Comparison of ENCODE assay signal across 24 cellular contexts in the genomic region with DNA sequence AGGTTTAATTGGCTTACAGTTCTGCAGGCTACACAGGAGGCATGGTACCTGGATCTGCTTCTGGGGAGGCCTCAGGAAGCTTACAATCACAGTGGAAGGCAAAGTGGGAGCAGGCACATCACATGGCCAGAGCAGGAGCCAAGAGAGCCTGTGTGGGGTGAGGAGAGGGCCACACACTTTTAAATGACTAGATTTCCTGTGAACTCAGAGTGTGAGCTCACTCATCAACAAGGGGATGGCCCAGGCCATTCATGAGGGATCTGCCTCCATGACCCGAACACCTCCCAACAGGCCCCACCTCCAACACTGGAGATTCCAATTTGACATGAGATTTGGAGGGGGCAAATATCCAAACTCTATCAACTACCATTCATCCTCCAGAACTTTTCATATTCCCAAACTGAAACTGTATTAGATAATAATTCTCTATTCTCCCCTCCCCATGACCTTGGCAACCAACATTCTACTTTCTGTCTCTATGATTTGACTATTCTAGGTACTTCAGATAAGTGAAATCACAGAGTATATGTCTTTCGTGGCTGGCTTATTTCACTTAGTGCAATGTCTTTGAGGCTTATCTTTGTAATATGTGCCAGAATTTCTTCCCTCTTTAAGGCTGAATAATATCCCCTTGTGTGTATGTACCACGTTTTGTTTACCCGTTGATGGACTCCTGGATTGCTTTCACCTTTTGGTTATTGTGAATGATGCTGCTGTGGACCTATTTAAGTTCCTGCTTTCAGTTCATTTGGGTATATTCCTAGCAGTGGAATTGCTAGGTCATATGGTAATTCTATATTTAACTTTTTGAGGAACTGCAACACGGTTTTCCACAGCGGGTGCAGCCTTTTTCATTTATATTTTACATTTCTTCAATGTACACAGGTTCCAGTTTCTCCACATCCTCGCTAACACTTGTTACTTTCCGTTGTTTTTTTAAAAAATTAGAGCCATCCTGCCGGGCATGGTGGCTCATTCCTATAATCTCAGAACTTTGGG. TPM values are rescaled to one million over a fixed set of nuclear protein-coding genes. Genes with fewer than 3 reads are reported as not detected.
DNase-seq lines count a peak whose midpoint lies in the region; ATAC-seq and TF ChIP-seq lines count a peak whose summit lies in the region.
"Had no signal": no experiment of that assay in that cellular context is flagged by ENCODE, and none has a peak within 500 bp of the region (broad histone marks: within the 10 kb centered on the region; RNA-seq: fewer than 3 reads in every experiment).

No MANE protein-coding gene starts in this region.

- intact Hi-C loops in activated CD4-positive, alpha-beta memory T cell treated with anti-CD3 and anti-CD28 coated beads for 36 hours (cut with micrococcal nuclease): no loop called here
- intact Hi-C loops in lower lobe of right lung (cut with DNase I): no loop called here

- H3K9me3 Mint-ChIP-seq in activated CD4-positive, alpha-beta memory T cell treated with anti-CD3 and anti-CD28 coated beads for 36 hours: peaks cover 17% of the 10 kb centered on the region
- peaks cover 4% of the 10 kb centered on the region for H3K9me3 Mint-ChIP-seq in activated CD4-positive, alpha-beta memory T cell treated with anti-CD3 and anti-CD28 coated beads, Interleukin-2, amount 10 ng/mL, durations not matched to agents 7 days and 5 days

- TF ChIP-seq CTCF in lower lobe of right lung (IDR thresholded peaks at IDR 0.05): no peak

- H3K4me1 ChIP-seq in BLaER1 treated with 17β-estradiol and CSF1 and Interleukin-3, amounts not matched to agents 10 nM and 100 nM: peaks cover 0 to 28% (median 12%) of the 10 kb centered on the region in 10 experiments; a peak in 12 of 20 replicates
- no peaks in the 10 kb centered on the region for H3K4me1 ChIP-seq in lower lobe of right lung
- H3K4me1 ChIP-seq: colonic mucosa, right lobe of liver, SJSA1, vagina had no signal

- H3K36me3 Mint-ChIP-seq in activated CD4-positive, alpha-beta memory T cell treated with anti-CD3 and anti-CD28 coated beads for 36 hours: no peaks in the 10 kb centered on the region
- peaks cover 5% of the 10 kb centered on the region for H3K36me3 Mint-ChIP-seq in activated CD4-positive, alpha-beta memory T cell treated with anti-CD3 and anti-CD28 coated beads, Interleukin-2, amount 10 ng/mL, durations not matched to agents 7 days and 5 days (ENCODE audit: low read depth)
- H3K36me3 Mint-ChIP-seq: CD8-positive, alpha-beta T cell; neural progenitor cell had no signal

- POLR2A ChIA-PET in activated CD4-positive, alpha-beta memory T cell treated with anti-CD3 and anti-CD28 coated beads for 36 hours (lab: Charles Lee): no interaction called here
- POLR2A ChIA-PET in activated CD4-positive, alpha-beta memory T cell treated with anti-CD3 and anti-CD28 coated beads, Interleukin-2, amount 10 ng/mL, durations not matched to agents 7 days and 5 days (lab: Charles Lee): no interaction called here

- no peak overlapping the region for H3K4me3 ChIP-seq in BLaER1 treated with 17β-estradiol and CSF1 and Interleukin-3, amounts not matched to agents 10 nM and 100 nM
- no peak overlapping the region for H3K4me3 ChIP-seq in lower lobe of right lung
- H3K4me3 ChIP-seq: colonic mucosa, lung, neural progenitor cell, right lobe of liver, SJSA1, vagina had no signal

- ATAC-seq in lower lobe of right lung (no peak), GM21825 (IDR thresholded peaks at IDR 0.05; ENCODE audit: unreplicated experiment) (no peak), HG03442 (IDR thresholded peaks at IDR 0.05; ENCODE audit: unreplicated experiment) (no peak)
- ATAC-seq: CD8-positive, alpha-beta T cell; effector memory CD8-positive, alpha-beta T cell; right lobe of liver had no signal

- no peaks in the 10 kb centered on the region for H3K27me3 ChIP-seq in BLaER1 treated with 17β-estradiol and CSF1 and Interleukin-3, amounts not matched to agents 10 nM and 100 nM
- no peaks in the 10 kb centered on the region for H3K27me3 ChIP-seq in lower lobe of right lung (ENCODE audit: low read depth)
- H3K27me3 ChIP-seq: colonic mucosa, right lobe of liver, SJSA1, vagina had no signal

- peak; percentile 21 for DNase-seq in activated CD4-positive, alpha-beta memory T cell treated with anti-CD3 and anti-CD28 coated beads for 36 hours
- DNase-seq in activated CD4-positive, alpha-beta memory T cell treated with anti-CD3 and anti-CD28 coated beads, Interleukin-2, amount 10 ng/mL, durations not matched to agents 7 days and 5 days: no peak
- DNase-seq in MV-4-11 (lab: John Stamatoyannopoulos, UW) (peak; percentile 62), lower lobe of right lung (peak; percentile 11), midbrain (lab: John Stamatoyannopoulos, UW) (no peak)
- DNase-seq: activated T-cell treated with anti-CD3 and anti-CD28 coated beads for 4 hours; CD8-positive, alpha-beta T cell; colonic mucosa; effector memory CD8-positive, alpha-beta T cell; NCI-H1105 treated with DMSO at 0.1 percent for 48 hours; NCI-H1930; NCI-H524; NK-92 treated with Interleukin-12 subunit alpha and Interleukin-12 subunit beta, amount 100 ng/mL, for 24 hours; right lobe of liver; stimulated activated CD4-positive, alpha-beta T cell treated with anti-CD3 and anti-CD28 coated beads, Interleukin-4, amount 100 ng/mL, for 4 hours; stimulated activated naive CD4-positive, alpha-beta T cell had no signal

- H3K27me3 Mint-ChIP-seq in activated CD4-positive, alpha-beta memory T cell treated with anti-CD3 and anti-CD28 coated beads for 36 hours: peaks cover 2% of the 10 kb centered on the region
- peaks cover 13% of the 10 kb centered on the region for H3K27me3 Mint-ChIP-seq in activated CD4-positive, alpha-beta memory T cell treated with anti-CD3 and anti-CD28 coated beads, Interleukin-2, amount 10 ng/mL, durations not matched to agents 7 days and 5 days
- H3K27me3 Mint-ChIP-seq: IgD-negative memory B cell had no signal

- CTCF ChIA-PET in activated CD4-positive, alpha-beta memory T cell treated with anti-CD3 and anti-CD28 coated beads for 36 hours (lab: Charles Lee): interaction anchor here (1.3 to 1.5 kb wide), 2 partner anchors 8 to 77 kb away, joined by 3 to 7 read pairs; no protein-coding TSS in a partner anchor
- CTCF ChIA-PET in activated CD4-positive, alpha-beta memory T cell treated with anti-CD3 and anti-CD28 coated beads, Interleukin-2, amount 10 ng/mL, durations not matched to agents 7 days and 5 days (lab: Charles Lee): no interaction called here

- peak overlapping the region in 4 of 11 experiments; percentile 18 to 44 (median 32); a peak in 5 of 22 replicates for H3K27ac ChIP-seq in BLaER1 treated with 17β-estradiol and CSF1 and Interleukin-3, amounts not matched to agents 10 nM and 100 nM
- no peak overlapping the region for H3K27ac ChIP-seq in lower lobe of right lung
- H3K27ac ChIP-seq: colonic mucosa, neural progenitor cell, right lobe of liver, SJSA1, vagina had no signal

- H3K36me3 ChIP-seq in BLaER1 treated with 17β-estradiol and CSF1 and Interleukin-3, amounts not matched to agents 10 nM and 100 nM: peaks cover 0 to 27% (median 11%) of the 10 kb centered on the region in 11 experiments; a peak in 16 of 22 replicates
- no peaks in the 10 kb centered on the region for H3K36me3 ChIP-seq in lower lobe of right lung
- H3K36me3 ChIP-seq: colonic mucosa, neural progenitor cell, right lobe of liver, SJSA1, vagina had no signal

- no peak overlapping the region for H3K27ac Mint-ChIP-seq in activated CD4-positive, alpha-beta memory T cell treated with anti-CD3 and anti-CD28 coated beads for 36 hours
- H3K27ac Mint-ChIP-seq in activated CD4-positive, alpha-beta memory T cell treated with anti-CD3 and anti-CD28 coated beads, Interleukin-2, amount 10 ng/mL, durations not matched to agents 7 days and 5 days: no peak overlapping the region
- H3K27ac Mint-ChIP-seq: CD8-positive, alpha-beta T cell; IgD-negative memory B cell; neural progenitor cell had no signal

- no peak overlapping the region for H3K4me3 Mint-ChIP-seq in activated CD4-positive, alpha-beta memory T cell treated with anti-CD3 and anti-CD28 coated beads for 36 hours
- no peak overlapping the region for H3K4me3 Mint-ChIP-seq in activated CD4-positive, alpha-beta memory T cell treated with anti-CD3 and anti-CD28 coated beads, Interleukin-2, amount 10 ng/mL, durations not matched to agents 7 days and 5 days
- H3K4me3 Mint-ChIP-seq: CD8-positive, alpha-beta T cell; effector memory CD8-positive, alpha-beta T cell; neural progenitor cell had no signal

- no peaks in the 10 kb centered on the region for H4K20me1 ChIP-seq in BLaER1 treated with 17β-estradiol and CSF1 and Interleukin-3, amounts not matched to agents 10 nM and 100 nM

- H3K4me1 Mint-ChIP-seq in activated CD4-positive, alpha-beta memory T cell treated with anti-CD3 and anti-CD28 coated beads for 36 hours (ENCODE audit: low read depth): peaks cover 3% of the 10 kb centered on the region
- no peaks in the 10 kb centered on the region for H3K4me1 Mint-ChIP-seq in activated CD4-positive, alpha-beta memory T cell treated with anti-CD3 and anti-CD28 coated beads, Interleukin-2, amount 10 ng/mL, durations not matched to agents 7 days and 5 days

- peak overlapping the region in 1 of 11 experiments; percentile 17; a peak in 2 of 22 replicates for H3K9ac ChIP-seq in BLaER1 treated with 17β-estradiol and CSF1 and Interleukin-3, amounts not matched to agents 10 nM and 100 nM
- H3K9ac ChIP-seq: neural progenitor cell had no signal

- H3K4me2 ChIP-seq in BLaER1 treated with 17β-estradiol and CSF1 and Interleukin-3, amounts not matched to agents 10 nM and 100 nM: peak overlapping the region in 6 of 11 experiments; percentile 32 to 87 (median 76); a peak in 11 of 22 replicates
- H3K4me2 ChIP-seq: neural progenitor cell had no signal

- H3K9me3 ChIP-seq in BLaER1 treated with 17β-estradiol and CSF1 and Interleukin-3, amounts not matched to agents 10 nM and 100 nM (replicated peaks in 1 of 11): peaks cover 23 to 41% (median 27%) of the 10 kb centered on the region in 11 experiments
- peaks cover 5% of the 10 kb centered on the region for H3K9me3 ChIP-seq in lower lobe of right lung
- H3K9me3 ChIP-seq: colonic mucosa, SJSA1, vagina had no signal

RNA-seq across cellular contexts. Expression of a gene that starts 43.8 kb away (rescaled TPM):
- total RNA-seq in activated CD4-positive, alpha-beta memory T cell treated with anti-CD3 and anti-CD28 coated beads for 36 hours: 100 to 1,000 TPM; 252 to 254 TPM
- total RNA-seq in activated CD4-positive, alpha-beta memory T cell treated with anti-CD3 and anti-CD28 coated beads, Interleukin-2, amount 10 ng/mL, durations not matched to agents 7 days and 5 days: 100 to 1,000 TPM; 238 to 240 TPM
- total RNA-seq in lower lobe of right lung: 437 TPM

RNA-seq across cellular contexts. Expression of a gene that starts 51.0 kb away (rescaled TPM):
- total RNA-seq in activated CD4-positive, alpha-beta memory T cell treated with anti-CD3 and anti-CD28 coated beads for 36 hours: 10 to 100 TPM; 23.8 to 25.9 TPM
- total RNA-seq in activated CD4-positive, alpha-beta memory T cell treated with anti-CD3 and anti-CD28 coated beads, Interleukin-2, amount 10 ng/mL, durations not matched to agents 7 days and 5 days: 10 to 100 TPM; 23.4 to 24.8 TPM
- 103 TPM for total RNA-seq in lower lobe of right lung

Comparison
In these comparisons a context has a peak if more than half of its experiments do, and no peak if none do; other contexts are left out.
1. DNase-seq: peak in activated CD4-positive, alpha-beta memory T cell treated with anti-CD3 and anti-CD28 coated beads for 36 hours (single experiment), MV-4-11 (single experiment) and lower lobe of right lung (single experiment); none in activated CD4-positive, alpha-beta memory T cell treated with anti-CD3 and anti-CD28 coated beads, Interleukin-2, amount 10 ng/mL, durations not matched to agents 7 days and 5 days (single experiment) and midbrain (single experiment).